9 cellular contexts compared by ENCODE assay signal in the genomic region with DNA sequence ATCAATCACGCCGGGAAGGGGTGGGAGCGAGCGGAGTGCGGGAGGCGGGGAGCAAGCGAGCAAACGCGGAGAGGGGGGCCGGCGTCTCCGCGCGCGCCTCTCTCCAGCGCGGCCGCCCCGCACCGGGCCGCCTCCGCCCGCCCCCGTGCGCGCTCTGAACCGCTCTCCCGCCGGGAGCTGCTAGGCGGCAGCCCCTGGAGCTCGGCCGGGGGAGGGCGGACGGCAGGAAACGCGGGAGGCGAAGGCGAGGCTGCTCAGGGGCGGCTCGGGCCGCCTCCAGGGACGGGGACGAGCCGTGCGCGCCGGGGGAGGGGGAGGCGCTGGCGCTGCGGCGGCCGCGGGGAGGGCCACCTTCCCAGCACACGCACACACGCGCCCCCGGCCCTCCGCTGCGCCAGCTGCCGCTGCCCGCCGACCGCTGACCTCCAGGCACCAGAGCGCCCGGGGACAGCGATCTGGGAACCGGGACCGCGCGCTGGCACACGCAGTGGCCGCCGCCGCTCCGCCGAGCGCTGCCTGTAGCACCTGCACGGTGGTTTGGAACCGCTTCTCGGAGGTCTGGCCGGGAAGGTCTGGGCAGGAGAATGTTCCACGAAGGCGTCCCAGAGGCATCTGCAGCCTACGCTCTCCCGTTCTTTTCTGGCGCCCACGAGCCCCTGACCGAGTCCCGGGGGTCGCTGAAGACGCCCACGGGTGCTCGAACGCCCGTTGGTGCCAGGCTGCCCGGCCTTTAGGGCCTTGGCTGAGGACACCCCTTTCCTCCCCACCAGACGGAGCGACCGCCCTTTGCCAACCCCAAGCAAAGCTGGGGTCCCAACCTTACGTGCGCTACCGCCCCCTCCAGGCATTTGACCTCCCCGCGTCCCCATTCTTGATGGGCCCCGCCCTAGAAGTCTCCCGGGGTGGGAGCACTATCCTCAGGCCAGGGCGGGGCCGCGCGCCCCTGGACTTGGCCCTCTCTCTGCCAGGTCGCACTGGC. TPM values are rescaled to one million over a fixed set of nuclear protein-coding genes. Genes with fewer than 3 reads are reported as not detected.
A peak's percentile ranks its signal among the peaks of the same experiment; 100 is the strongest.
DNase-seq lines count a peak whose midpoint lies in the region; ATAC-seq, FAIRE-seq and TF ChIP-seq lines count a peak whose summit lies in the region.
"Had no signal": no experiment of that assay in that cellular context is flagged by ENCODE, and none has a peak within 500 bp of the region (broad histone marks: within the 10 kb centered on the region; RNA-seq: fewer than 3 reads in every experiment).

Gene GABBR2 (minus strand): TSS at position 3 of the 979 bp plus-strand sequence. CDS start 198 bp downstream, outside the sequence.

- CTCF ChIA-PET in A549 (lab: Yijun Ruan, JAX) (interaction anchor here (0.9 to 5.8 kb wide), 7 partner anchors 14 to 504 kb away, joined by 3 to 59 read pairs (median 5); no protein-coding TSS in a partner anchor), mammary epithelial cell (lab: Charles Lee; ENCODE audit: low non-redundant PET) (no interaction called here)

- POLR2A ChIA-PET in A549 (lab: Yijun Ruan, JAX), result no interaction called here

- TF ChIP-seq POLR2A in A549 (IDR thresholded peaks at IDR 0.05; ENCODE audit: low read length), result no peak

- H3K4me3 ChIP-seq in A549, result peak within 1 kb of the TSS; percentile 52
- H3K4me3 ChIP-seq in mammary epithelial cell (replicated peaks in 1 of 3; ENCODE audit: insufficient read depth in 1 of 3, low read depth in 2 of 3, low read length in 3 of 3), result no peak within 1 kb of the TSS

- FAIRE-seq in A549 (lab: Jason Lieb, UNC), result no peak

- H3K27ac ChIP-seq in A549 (peak within 1 kb of the TSS in 1 of 2 experiments; percentile 42; a peak in 1 of 6 replicates), mammary epithelial cell (ENCODE audit: insufficient read depth, low read depth, low read length) (no peak within 1 kb of the TSS)

- in situ Hi-C loops in G401 (cut with HindIII; ENCODE audit: low sequenced_read_pairs), result no loop called here
- in situ Hi-C loops in mammary epithelial cell (cut with MboI; ENCODE audit: low sequenced_read_pairs in 2 of 2), result no loop called here

- TF ChIP-seq EP300 in A549 (IDR thresholded peaks at IDR 0.05), result no peak

- no peak within 1 kb of the TSS for H3K9ac ChIP-seq in mammary epithelial cell (ENCODE audit: insufficient read depth, low read length)

- H3K4me3 Mint-ChIP-seq in activated T-helper 17 cell treated with anti-CD3 and anti-CD28 coated beads, Interleukin-2, amount 50 U/mL, for 72 hours, result no peak within 1 kb of the TSS

- dilution Hi-C loops in mammary epithelial cell (cut with HindIII; ENCODE audit: low sequenced_read_pairs), result no loop called here

- H3K27ac Mint-ChIP-seq in activated T-helper 17 cell treated with anti-CD3 and anti-CD28 coated beads, Interleukin-2, amount 50 U/mL, for 72 hours, result no peak within 1 kb of the TSS

- intact Hi-C loops in mammary epithelial cell (cut with micrococcal nuclease), result no loop called here

- no peaks in the 10 kb centered on the region for H3K79me2 ChIP-seq in mammary epithelial cell (ENCODE audit: insufficient read depth, low read length)

- 13% methylated on average over 24 of the region's 111 CpGs for WGBS in A549 (ENCODE audit: missing lambda C conversion rate)
- WGBS in mammary epithelial cell (ENCODE audit: low coverage, missing lambda C conversion rate), result 8% methylated on average over 27 of the region's 111 CpGs

- BruUV-seq in mammary epithelial cell (replicated peaks; lab: Mats Ljungman, UMichigan), result no TSS peak

- no peaks in the 10 kb centered on the region for H3K36me3 ChIP-seq in mammary epithelial cell (ENCODE audit: insufficient read depth, low read length)

- no peaks in the 10 kb centered on the region for H3K4me1 Mint-ChIP-seq in activated T-helper 17 cell treated with anti-CD3 and anti-CD28 coated beads, Interleukin-2, amount 50 U/mL, for 72 hours

- H3K27me3 ChIP-seq in mammary epithelial cell (ENCODE audit: insufficient read depth, low read length), result peaks cover 29% of the 10 kb centered on the region

- DNase-seq in A549 (ENCODE audit: low read depth in 1 of 2, low spot score in 1 of 2), result peak in 1 of 2 experiments; percentile 15
- peak; percentile 38 for DNase-seq in G401 (ENCODE audit: low spot score)
- no peak for DNase-seq in mammary epithelial cell
- peak; percentile 71 for DNase-seq in mesenteric fat pad (ENCODE audit: low spot score)
- no peak for DNase-seq in SIG-M5 (lab: John Stamatoyannopoulos, UW)

- peak within 1 kb of the TSS; percentile 85 for H3K4me2 ChIP-seq in A549
- peak within 1 kb of the TSS; percentile 54 for H3K4me2 ChIP-seq in mammary epithelial cell (ENCODE audit: insufficient read depth, low read depth, low read length)

- H3K9me3 Mint-ChIP-seq in activated T-helper 17 cell treated with anti-CD3 and anti-CD28 coated beads, Interleukin-2, amount 50 U/mL, for 72 hours, result no peaks in the 10 kb centered on the region

- peaks cover 15% of the 10 kb centered on the region for H3K4me1 ChIP-seq in A549
- peaks cover 8% of the 10 kb centered on the region for H3K4me1 ChIP-seq in mammary epithelial cell (ENCODE audit: insufficient read depth, low read length)

- ATAC-seq in A549 (0 out of 6 replicates have a peak, but pooled peaks of 1 of the 2 experiments have one; percentile 3), HG03135 (IDR thresholded peaks at IDR 0.05; ENCODE audit: unreplicated experiment) (no peak), HG03354 (IDR thresholded peaks at IDR 0.05; ENCODE audit: poor library complexity, severe bottlenecking, unreplicated experiment) (no peak)
- no peak for ATAC-seq in activated T-helper 17 cell treated with anti-CD3 and anti-CD28 coated beads, Interleukin-2, amount 50 U/mL, for 72 hours (replicated peaks)
- ATAC-seq: activated CD4-positive, CD25-positive, alpha-beta regulatory T cell treated with anti-CD3 and anti-CD28 coated beads, Interleukin-2, amount 50 U/mL, for 24 hours had no signal

- peaks cover 44% of the 10 kb centered on the region for H3K27me3 Mint-ChIP-seq in activated T-helper 17 cell treated with anti-CD3 and anti-CD28 coated beads, Interleukin-2, amount 50 U/mL, for 72 hours

- H3K36me3 Mint-ChIP-seq in activated T-helper 17 cell treated with anti-CD3 and anti-CD28 coated beads, Interleukin-2, amount 50 U/mL, for 72 hours (ENCODE audit: low read depth), result no peaks in the 10 kb centered on the region

- no peaks in the 10 kb centered on the region for H3K9me3 ChIP-seq in A549
- no peaks in the 10 kb centered on the region for H3K9me3 ChIP-seq in mammary epithelial cell (replicated peaks; ENCODE audit: insufficient read depth, low read length)

- no peak for TF ChIP-seq RAD21 in A549 (conservative IDR thresholded peaks at IDR 0.05 in 1 of 2, IDR thresholded peaks at IDR 0.05 in 1 of 2)

- no peak within 1 kb of the TSS for H2AFZ ChIP-seq in mammary epithelial cell (ENCODE audit: low read depth, low read length)

- no peaks in the 10 kb centered on the region for H4K20me1 ChIP-seq in mammary epithelial cell (ENCODE audit: insufficient read depth, low read length)

- TF ChIP-seq CTCF in A549 (IDR thresholded peaks at IDR 0.05), result no peak
- no peak for TF ChIP-seq CTCF in mammary epithelial cell (conservative IDR thresholded peaks at IDR 0.05 in 1 of 2, IDR thresholded peaks at IDR 0.05 in 1 of 2; ENCODE audit: extremely low read depth in 1 of 2, insufficient read depth in 1 of 2, low read depth in 1 of 2, low read length in 2 of 2)

TF ChIP-seq in A549, 52 proteins besides CTCF, POLR2A, EP300 and RAD21:
- TF ChIP-seq PHF8 (IDR thresholded peaks at IDR 0.05; ENCODE audit: borderline replicate concordance, low read depth), result no peak

RNA-seq across cellular contexts. Expression of gene GABBR2, which starts in this region (rescaled TPM):
- 0.08 and 0.21 TPM in 2 replicates for polyA plus RNA-seq in A549 (2011; rRNA removed)
- 0.05 and 0.07 TPM in 2 replicates for polyA plus RNA-seq in A549 (2012; cell fraction: cytosol; rRNA removed)
- polyA plus RNA-seq in A549 (2012; cell fraction: nucleus; rRNA removed), result 0.05 and 0.06 TPM in 2 replicates
- polyA plus RNA-seq in A549 (2017; fragmentation: RNase III; extraction: RNeasy Plus Mini Kit Qiagen cat#74134 plus additional on column Dnase treatment), result 0.34 to 0.57 TPM (median 0.47 TPM) in 3 replicates
- 0.34 and 1.2 TPM in 2 replicates for polyA minus RNA-seq in A549 (2011; rRNA and poly(A)+ RNA removed)
- not detected in 2 replicates for total RNA-seq in G401 (2014; rRNA removed; shearing (Covaris generic))
- total RNA-seq in mammary epithelial cell, result not detected
- not detected for polyA plus RNA-seq in mammary epithelial cell
- not detected for polyA minus RNA-seq in mammary epithelial cell
- not detected for total RNA-seq in mesenteric fat pad
- total RNA-seq in activated T-helper 17 cell treated with anti-CD3 and anti-CD28 coated beads, Interleukin-2, amount 50 U/mL, for 72 hours, result not detected

Comparison
In these comparisons a context has a peak if more than half of its experiments do, and no peak if none do; other contexts are left out.
1. Peak in DNase-seq in G401; RNA of the gene not detected or under 1 TPM.
2. Peak in DNase-seq in mesenteric fat pad; RNA of the gene not detected or under 1 TPM.